ENCODE assay signal across 21 cellular contexts in the genomic region with DNA sequence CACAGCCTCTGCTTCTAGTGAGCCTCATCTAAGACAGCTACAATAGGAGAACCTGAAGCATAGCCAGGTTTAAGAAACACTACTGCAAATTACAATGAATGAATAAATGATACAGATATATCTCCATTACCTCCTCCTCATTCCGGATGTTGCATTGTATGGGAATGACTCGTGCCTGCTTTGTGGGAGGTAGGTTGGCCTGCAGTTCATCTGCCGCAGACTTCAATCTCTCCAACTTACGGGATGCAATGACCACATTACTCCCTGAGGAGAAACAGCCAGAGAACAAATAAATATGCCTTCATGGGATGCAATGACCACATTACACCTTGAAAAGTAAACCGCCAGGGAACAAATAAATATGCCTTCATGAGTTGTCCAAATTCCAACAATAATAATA. TPM values are rescaled to one million over a fixed set of nuclear protein-coding genes. Genes with fewer than 3 reads are reported as not detected.
DNase-seq lines count a peak whose midpoint lies in the region; ATAC-seq and TF ChIP-seq lines count a peak whose summit lies in the region.
"Had no signal": no experiment of that assay in that cellular context is flagged by ENCODE, and none has a peak within 500 bp of the region (broad histone marks: within the 10 kb centered on the region; RNA-seq: fewer than 3 reads in every experiment).

No MANE protein-coding gene starts in this region.

- H3K4me3 Mint-ChIP-seq in naive thymus-derived CD4-positive, alpha-beta T cell: no peak overlapping the region
- H3K4me3 Mint-ChIP-seq: IgD-negative memory B cell; natural killer cell; T-helper 2 cell treated with Interferon-gamma antibody and Interleukin-4, amounts not matched to agents 5 μg/mL and 100 μg/mL, for 36 hours had no signal

- no peaks in the 10 kb centered on the region for H3K9me3 ChIP-seq in naive thymus-derived CD4-positive, alpha-beta T cell (ENCODE audit: control insufficient read depth in 2 of 3, low read length in 3 of 3)
- H3K9me3 ChIP-seq: heart left ventricle had no signal

- H3K4me1 Mint-ChIP-seq in naive thymus-derived CD4-positive, alpha-beta T cell: peaks cover 11 to 35% (median 25%) of the 10 kb centered on the region in 7 donors

- intact Hi-C loops in naive thymus-derived CD4-positive, alpha-beta T cell (cut with micrococcal nuclease): no loop called here
- intact Hi-C loops in sciatic nerve (cut with DNase I): no loop called here

- peaks cover 0 to 23% (median 0%) of the 10 kb centered on the region in 3 experiments for H3K36me3 ChIP-seq in naive thymus-derived CD4-positive, alpha-beta T cell (ENCODE audit: control insufficient read depth in 2 of 3, insufficient read depth in 3 of 3, low read length in 3 of 3)

- peak overlapping the region in 5 of 9 donors; percentile 33 to 81 (median 34) for H3K27ac Mint-ChIP-seq in naive thymus-derived CD4-positive, alpha-beta T cell
- H3K27ac Mint-ChIP-seq: IgD-negative memory B cell; natural killer cell; T-helper 2 cell treated with Interferon-gamma antibody and Interleukin-4, amounts not matched to agents 5 μg/mL and 100 μg/mL, for 36 hours had no signal

- no peaks in the 10 kb centered on the region for H3K27me3 ChIP-seq in naive thymus-derived CD4-positive, alpha-beta T cell (ENCODE audit: control insufficient read depth in 2 of 2, insufficient read depth in 2 of 2, low read length in 2 of 2)
- H3K27me3 ChIP-seq: heart left ventricle had no signal

- no peaks in the 10 kb centered on the region for H3K27me3 Mint-ChIP-seq in naive thymus-derived CD4-positive, alpha-beta T cell
- H3K27me3 Mint-ChIP-seq: IgD-negative memory B cell had no signal

- CTCF ChIA-PET in naive thymus-derived CD4-positive, alpha-beta T cell (lab: Charles Lee): no interaction called here

- DNase-seq in Caki2 (ENCODE audit: low read depth): peak; percentile 38
- peak; percentile 59 for DNase-seq in M059J (ENCODE audit: low read depth)
- peak; percentile 63 to 78 for DNase-seq in cardiac fibroblast (ENCODE audit: low read depth in 2 of 2)
- DNase-seq in naive thymus-derived CD4-positive, alpha-beta T cell: no peak
- no peak for DNase-seq in sciatic nerve (ENCODE audit: low spot score)
- DNase-seq in dedifferentiated amniotic fluid mesenchymal stem cell (ENCODE audit: extremely low spot score): no peak
- DNase-seq in DMS53 treated with DMSO at 0.1 percent for 48 hours (lab: John Stamatoyannopoulos, UW; ENCODE audit: unreplicated experiment): no peak
- DNase-seq: activated effector memory CD4-positive, alpha-beta T cell treated with Interleukin-2 at 50 U/mL for 16 hours; amygdala; C1 segment of cervical spinal cord; cortex of kidney; heart left ventricle; mammary epithelial cell; natural killer cell; NCI-H187 treated with DMSO at 0.1 percent for 48 hours; SHP77 had no signal

- H3K4me3 ChIP-seq in cardiac fibroblast (replicated peaks in 1 of 2; ENCODE audit: low read depth in 2 of 2, low read length in 2 of 2): no peak overlapping the region
- no peak overlapping the region for H3K4me3 ChIP-seq in naive thymus-derived CD4-positive, alpha-beta T cell (ENCODE audit: low read length)
- H3K4me3 ChIP-seq: heart left ventricle had no signal

- H3K9me3 Mint-ChIP-seq in naive thymus-derived CD4-positive, alpha-beta T cell: no peaks in the 10 kb centered on the region
- H3K9me3 Mint-ChIP-seq: IgD-negative memory B cell; natural killer cell; T-helper 2 cell treated with Interferon-gamma antibody and Interleukin-4, amounts not matched to agents 5 μg/mL and 100 μg/mL, for 36 hours had no signal

- in situ Hi-C loops in Caki2 (cut with HindIII; ENCODE audit: low pct_unique_long_range_greater_than_20kb, low sequenced_read_pairs): no loop called here

- no peak for TF ChIP-seq CTCF in cardiac fibroblast (IDR thresholded peaks at IDR 0.05; ENCODE audit: low read depth, low read length)

- peaks cover 0 to 7% of the 10 kb centered on the region in 2 donors for H3K4me1 ChIP-seq in naive thymus-derived CD4-positive, alpha-beta T cell (ENCODE audit: control insufficient read depth in 2 of 2, insufficient read depth in 2 of 2, low read length in 2 of 2)
- H3K4me1 ChIP-seq: heart left ventricle had no signal

- POLR2A ChIA-PET in naive thymus-derived CD4-positive, alpha-beta T cell (lab: Charles Lee): no interaction called here

- H3K36me3 Mint-ChIP-seq in naive thymus-derived CD4-positive, alpha-beta T cell: peaks cover 0 to 33% (median 8%) of the 10 kb centered on the region in 5 donors
- H3K36me3 Mint-ChIP-seq: IgD-negative memory B cell, natural killer cell had no signal

- no peak for ATAC-seq in naive thymus-derived CD4-positive, alpha-beta T cell
- ATAC-seq in sciatic nerve (no peak), GM21576 (IDR thresholded peaks at IDR 0.05; ENCODE audit: unreplicated experiment) (no peak)
- ATAC-seq: activated CD4-positive, CD25-positive, alpha-beta regulatory T cell treated with anti-CD3 and anti-CD28 coated beads, Interleukin-2, amount 50 U/mL, for 24 hours; heart left ventricle; natural killer cell had no signal

- H3K27ac ChIP-seq in naive thymus-derived CD4-positive, alpha-beta T cell (ENCODE audit: low read depth, low read length): no peak overlapping the region
- H3K27ac ChIP-seq: epithelial cell of prostate, heart left ventricle had no signal

RNA-seq across cellular contexts. Expression of gene PECR, which starts 15.4 kb away (rescaled TPM):
- 50.7 and 52.9 TPM in 2 replicates for total RNA-seq in Caki2 (2014; rRNA removed; shearing (Covaris generic); ENCODE audit: low replicate concordance)
- 9.0 and 11.5 TPM in 2 replicates for total RNA-seq in M059J (2014; rRNA removed; shearing (Covaris generic))
- 10 to 100 TPM; 15.7 to 29.9 (median 20.6) TPM for total RNA-seq in naive thymus-derived CD4-positive, alpha-beta T cell
- polyA plus RNA-seq in naive thymus-derived CD4-positive, alpha-beta T cell: 10 to 100 TPM; 31.9 to 34.4 TPM
- total RNA-seq in sciatic nerve: 15.1 TPM

RNA-seq across cellular contexts. Expression of gene TMEM169, which starts 15.5 kb away (rescaled TPM):
- 5.5 and 8.3 TPM in 2 replicates for total RNA-seq in Caki2 (2014; rRNA removed; shearing (Covaris generic); ENCODE audit: low replicate concordance)
- total RNA-seq in M059J (2014; rRNA removed; shearing (Covaris generic)): 1.3 TPM in 1 of 2 replicates, not detected in the other
- total RNA-seq in naive thymus-derived CD4-positive, alpha-beta T cell: 1 to 10 TPM; 2.0 to 5.1 (median 2.6) TPM
- polyA plus RNA-seq in naive thymus-derived CD4-positive, alpha-beta T cell: 1 to 10 TPM; 3.7 to 4.3 TPM
- total RNA-seq in sciatic nerve: 1.6 TPM

RNA-seq across cellular contexts. Expression of gene XRCC5, which starts 42.9 kb away (rescaled TPM):
- 219 and 224 TPM in 2 replicates for total RNA-seq in Caki2 (2014; rRNA removed; shearing (Covaris generic); ENCODE audit: low replicate concordance)
- total RNA-seq in M059J (2014; rRNA removed; shearing (Covaris generic)): 261 and 335 TPM in 2 replicates
- total RNA-seq in naive thymus-derived CD4-positive, alpha-beta T cell: 100 to 1,000 TPM; 168 to 347 (median 228) TPM
- polyA plus RNA-seq in naive thymus-derived CD4-positive, alpha-beta T cell: 100 to 1,000 TPM; 297 to 316 TPM
- total RNA-seq in sciatic nerve: 173 TPM

RNA-seq across cellular contexts. Expression of gene MREG, which starts 52.9 kb away (rescaled TPM):
- 9.7 and 12.0 TPM in 2 replicates for total RNA-seq in Caki2 (2014; rRNA removed; shearing (Covaris generic); ENCODE audit: low replicate concordance)
- 3.6 and 4.0 TPM in 2 replicates for total RNA-seq in M059J (2014; rRNA removed; shearing (Covaris generic))
- total RNA-seq in naive thymus-derived CD4-positive, alpha-beta T cell: 1 to 10 TPM; 4.8 to 8.5 (median 6.4) TPM
- polyA plus RNA-seq in naive thymus-derived CD4-positive, alpha-beta T cell: 1 to 10 TPM in 1 of 2 donors, under 1 TPM in 1; 0.39 to 3.3 TPM
- total RNA-seq in sciatic nerve: 5.9 TPM

Comparison
In these comparisons a context has a peak if more than half of its experiments do, and no peak if none do; other contexts are left out.
1. DNase-seq: peak in Caki2 (single experiment), M059J (single experiment) and cardiac fibroblast (2 of 2); none in naive thymus-derived CD4-positive, alpha-beta T cell (0 of 9), sciatic nerve (single experiment), dedifferentiated amniotic fluid mesenchymal stem cell (single experiment) and DMS53 treated with DMSO at 0.1 percent for 48 hours (single experiment).